ENCODE assay signal across 10 cellular contexts in genomic region chr7:138226001-138226476, GRCh38.
DNase-seq lines count a peak whose midpoint lies in the region; ATAC-seq, FAIRE-seq and TF ChIP-seq lines count a peak whose summit lies in the region.
"Had no signal": no experiment of that assay in that cellular context is flagged by ENCODE, and none has a peak within 500 bp of the region (broad histone marks: within the 10 kb centered on the region; RNA-seq: fewer than 3 reads in every experiment).

No MANE protein-coding gene starts in this region.

- TF ChIP-seq POLR2A in H1 (IDR thresholded peaks at IDR 0.05; ENCODE audit: control extremely low read depth in 1 of 2, low read depth in 2 of 2, low read length in 2 of 2): no peak

- no peak overlapping the region for H2BK20ac ChIP-seq in H1 (ENCODE audit: low read length)

- H4K5ac ChIP-seq in H1 (ENCODE audit: insufficient read length, low read depth, low read length): no peak overlapping the region

- peak overlapping the region; percentile 16 for H2BK120ac ChIP-seq in H1 (replicated peaks; ENCODE audit: low read depth, low read length)

- H3K14ac ChIP-seq in H1 (ENCODE audit: insufficient read length): no peak overlapping the region

- intact Hi-C loops in PC-3 (cut with micrococcal nuclease): no loop called here

- no peak overlapping the region for H3K56ac ChIP-seq in H1 (replicated peaks; ENCODE audit: insufficient read length, low read depth, low read length)

- no TSS peak for BruUV-seq in PC-3 (replicated peaks; lab: Mats Ljungman, UMichigan)

- no peaks in the 10 kb centered on the region for H4K20me1 ChIP-seq in PC-3 (ENCODE audit: low read length)
- H4K20me1 ChIP-seq in H1 (replicated peaks in 1 of 2; ENCODE audit: control insufficient read depth in 1 of 2, insufficient read depth in 2 of 2, low read length in 2 of 2): no peaks in the 10 kb centered on the region

- no peaks in the 10 kb centered on the region for H3K79me1 ChIP-seq in H1 (ENCODE audit: low read depth, low read length)

- ATAC-seq in PC-3 (no peak), HG02884 (IDR thresholded peaks at IDR 0.05; ENCODE audit: unreplicated experiment) (no peak), HG03354 (IDR thresholded peaks at IDR 0.05; ENCODE audit: poor library complexity, severe bottlenecking, unreplicated experiment) (no peak), foreskin keratinocyte (no peak)

- no peak overlapping the region for H2BK15ac ChIP-seq in H1 (ENCODE audit: low read length)

- TF ChIP-seq EP300 in H1 (IDR thresholded peaks at IDR 0.05; ENCODE audit: borderline replicate concordance in 1 of 2, low read depth in 2 of 2, low read length in 2 of 2): no peak

- H3K79me2 ChIP-seq in PC-3 (ENCODE audit: low read length): no peaks in the 10 kb centered on the region
- H3K79me2 ChIP-seq in H1 (ENCODE audit: control insufficient read depth in 1 of 2, insufficient read depth in 2 of 2, low read length in 2 of 2): no peaks in the 10 kb centered on the region

- H3K4me1 ChIP-seq in PC-3 (ENCODE audit: insufficient read depth, low read length) (no peaks in the 10 kb centered on the region), H1 (replicated peaks in 1 of 4; ENCODE audit: control insufficient read depth in 3 of 4, insufficient read depth in 4 of 4, low read length in 3 of 4) (peaks cover 0 to 3% (median 0%) of the 10 kb centered on the region in 4 experiments; a peak in 1 of 7 replicates), foreskin keratinocyte (no peaks in the 10 kb centered on the region)
- H3K4me1 ChIP-seq: esophagus muscularis mucosa had no signal

- peak; percentile 82 for DNase-seq in GDM1 (lab: John Stamatoyannopoulos, UW)
- peak; percentile 57 for DNase-seq in PC-3
- no peak for DNase-seq in H1 (ENCODE audit: low read depth in 1 of 2, low spot score in 2 of 2)
- DNase-seq in midbrain (lab: John Stamatoyannopoulos, UW): peak; percentile 5
- no peak for DNase-seq in foreskin keratinocyte
- no peak for DNase-seq in G401 (ENCODE audit: low spot score)
- DNase-seq: amniotic stem cell had no signal

- peak overlapping the region; percentile 36 for H3K4ac ChIP-seq in H1 (replicated peaks; ENCODE audit: insufficient read length, low read depth, low read length)

- no peak for FAIRE-seq in H1 (lab: Jason Lieb, UNC)

- no peaks in the 10 kb centered on the region for H3F3A ChIP-seq in PC-3 (ENCODE audit: low read length, unreplicated experiment)

- H3K9me3 ChIP-seq in PC-3 (ENCODE audit: low read length): no peaks in the 10 kb centered on the region
- H3K9me3 ChIP-seq in H1 (ENCODE audit: insufficient read depth in 2 of 2, low read depth in 1 of 2, low read length in 1 of 2): peaks cover 9 to 10% of the 10 kb centered on the region in 2 experiments
- H3K9me3 ChIP-seq: esophagus muscularis mucosa had no signal

- no peak for TF ChIP-seq RAD21 in H1 (IDR thresholded peaks at IDR 0.05 in 1 of 2, conservative IDR thresholded peaks at IDR 0.05 in 1 of 2; ENCODE audit: low read depth in 2 of 2, low read length in 2 of 2)

- H3K9ac ChIP-seq in PC-3 (ENCODE audit: low read length) (no peak overlapping the region), H1 (replicated peaks in 1 of 4; ENCODE audit: extremely low read depth in 1 of 4, low read depth in 3 of 4, low read length in 3 of 4) (no peak overlapping the region)

- H2BK5ac ChIP-seq in H1 (ENCODE audit: low read depth, low read length): no peak overlapping the region

- H3K36me3 ChIP-seq in PC-3 (ENCODE audit: low read depth, low read length) (no peaks in the 10 kb centered on the region), H1 (ENCODE audit: control insufficient read depth in 2 of 4, insufficient read depth in 4 of 4, low read length in 3 of 4) (peaks cover 0 to 10% (median 2%) of the 10 kb centered on the region in 4 experiments; a peak in 2 of 8 replicates)
- H3K36me3 ChIP-seq: esophagus muscularis mucosa had no signal

- H3K27ac ChIP-seq in PC-3 (ENCODE audit: low read length): no peak overlapping the region
- no peak overlapping the region for H3K27ac ChIP-seq in H1 (ENCODE audit: low read depth, low read length)
- no peak overlapping the region for H3K27ac ChIP-seq in foreskin keratinocyte
- H3K27ac ChIP-seq: esophagus muscularis mucosa had no signal

- H2BK12ac ChIP-seq in H1 (ENCODE audit: low read depth, low read length): peak overlapping the region; percentile 62; the same call in 1 of the 2 replicates

- no peak overlapping the region for H3K23ac ChIP-seq in H1 (ENCODE audit: insufficient read length)

- 87% methylated on average over 5 of the region's 5 CpGs; no CpG with 5 or more reads in 1 of the 2 experiments for WGBS in H1 (ENCODE audit: extremely low coverage in 1 of 2, insufficient coverage in 1 of 2, insufficient read length in 1 of 2, insufficient replicate concordance in 2 of 2, low coverage in 1 of 2, low lambda C conversion rate in 2 of 2, missing lambda C conversion rate in 1 of 2), 2 experiments

- H3K4me3 ChIP-seq in PC-3 (ENCODE audit: low read length) (no peak overlapping the region), H1 (ENCODE audit: extremely low read depth in 1 of 4, insufficient read depth in 2 of 4, low read depth in 3 of 4, low read length in 4 of 4) (no peak overlapping the region)
- H3K4me3 ChIP-seq: esophagus muscularis mucosa had no signal

- H3K27me3 ChIP-seq in PC-3 (ENCODE audit: low read length) (no peaks in the 10 kb centered on the region), H1 (replicated peaks in 1 of 4; ENCODE audit: control insufficient read depth in 3 of 4, extremely low read depth in 1 of 4, insufficient read depth in 3 of 4, low read length in 3 of 4) (no peaks in the 10 kb centered on the region), foreskin keratinocyte (no peaks in the 10 kb centered on the region)
- H3K27me3 ChIP-seq: esophagus muscularis mucosa had no signal

- POLR2A ChIA-PET in PC-3 (lab: Charles Lee; ENCODE audit: unreplicated experiment) (no interaction called here), H1 (lab: Charles Lee; ENCODE audit: partially characterized antibody) (interaction anchor here (1.0 kb wide), 1 partner anchor 22 kb away, joined by 3 read pairs; no protein-coding TSS in a partner anchor)

- H2AFZ ChIP-seq in PC-3 (ENCODE audit: low read length): no peak overlapping the region
- H2AFZ ChIP-seq in H1 (ENCODE audit: low read length): peak overlapping the region; percentile 63; the same call in 1 of the 2 replicates

- no peak for TF ChIP-seq CTCF in PC-3 (conservative IDR thresholded peaks at IDR 0.05; ENCODE audit: low read depth, low read length)
- no peak for TF ChIP-seq CTCF in H1 (IDR thresholded peaks at IDR 0.05; ENCODE audit: control extremely low read depth in 1 of 3, insufficient read depth in 1 of 3, low read depth in 1 of 3, low read length in 3 of 3)
- no peak for TF ChIP-seq CTCF in foreskin keratinocyte (conservative IDR thresholded peaks at IDR 0.05)

- no peak overlapping the region for H4K8ac ChIP-seq in H1 (ENCODE audit: extremely low read depth, insufficient read depth, low read length)

- H2AK5ac ChIP-seq in H1 (ENCODE audit: low read depth, low read length): 0 out of 2 replicates have a peak overlapping the region, but pooled peaks have one; percentile 43

- H3K9me2 ChIP-seq in PC-3 (replicated peaks; ENCODE audit: low read length): no peaks in the 10 kb centered on the region

- H3K18ac ChIP-seq in H1 (ENCODE audit: extremely low read depth, low read length): no peak overlapping the region

- H3K4me2 ChIP-seq in PC-3 (ENCODE audit: low read length) (no peak overlapping the region), H1 (ENCODE audit: insufficient read depth in 1 of 2, low read depth in 2 of 2, low read length in 2 of 2) (no peak overlapping the region)

- in situ Hi-C loops in G401 (cut with HindIII; ENCODE audit: low sequenced_read_pairs): no loop called here

- peaks cover 2% of the 10 kb centered on the region; the same call in 1 of the 2 replicates for H3K23me2 ChIP-seq in H1 (ENCODE audit: low read depth, low read length)

- H4K91ac ChIP-seq in H1 (replicated peaks; ENCODE audit: insufficient read length, low read length): peak overlapping the region; percentile 20

- CTCF ChIA-PET in PC-3 (lab: Charles Lee) (no interaction called here), H1 (lab: Charles Lee; ENCODE audit: partially characterized antibody) (interaction anchor here (1.2 kb wide), 1 partner anchor 11 kb away, joined by 3 read pairs; no protein-coding TSS in a partner anchor)

TF ChIP-seq in H1, 55 proteins besides CTCF, POLR2A, EP300 and RAD21 (continues in another document):
- TF ChIP-seq ATF3 (IDR thresholded peaks at IDR 0.05; ENCODE audit: insufficient read depth, low read depth, low read length): no peak
- no peak for TF ChIP-seq JUN (IDR thresholded peaks at IDR 0.05; ENCODE audit: low read depth, low read length)
- TF ChIP-seq NANOG (IDR thresholded peaks at IDR 0.05; ENCODE audit: insufficient read depth, low read depth, low read length, poor library complexity, severe bottlenecking): no peak
- TF ChIP-seq TAF1 (IDR thresholded peaks at IDR 0.05; ENCODE audit: low read depth, low read length): no peak
- no peak for TF ChIP-seq POU5F1 (IDR thresholded peaks at IDR 0.05; ENCODE audit: low read depth, low read length)

Comparison
In these comparisons a context has a peak if more than half of its experiments do, and no peak if none do; other contexts are left out.
1. DNase-seq: peak in GDM1 (single experiment), PC-3 (single experiment) and midbrain (single experiment); none in H1 (0 of 2), foreskin keratinocyte (0 of 2) and G401 (single experiment).